Comparison of ENCODE assay signal across 16 cellular contexts in the genomic region with DNA sequence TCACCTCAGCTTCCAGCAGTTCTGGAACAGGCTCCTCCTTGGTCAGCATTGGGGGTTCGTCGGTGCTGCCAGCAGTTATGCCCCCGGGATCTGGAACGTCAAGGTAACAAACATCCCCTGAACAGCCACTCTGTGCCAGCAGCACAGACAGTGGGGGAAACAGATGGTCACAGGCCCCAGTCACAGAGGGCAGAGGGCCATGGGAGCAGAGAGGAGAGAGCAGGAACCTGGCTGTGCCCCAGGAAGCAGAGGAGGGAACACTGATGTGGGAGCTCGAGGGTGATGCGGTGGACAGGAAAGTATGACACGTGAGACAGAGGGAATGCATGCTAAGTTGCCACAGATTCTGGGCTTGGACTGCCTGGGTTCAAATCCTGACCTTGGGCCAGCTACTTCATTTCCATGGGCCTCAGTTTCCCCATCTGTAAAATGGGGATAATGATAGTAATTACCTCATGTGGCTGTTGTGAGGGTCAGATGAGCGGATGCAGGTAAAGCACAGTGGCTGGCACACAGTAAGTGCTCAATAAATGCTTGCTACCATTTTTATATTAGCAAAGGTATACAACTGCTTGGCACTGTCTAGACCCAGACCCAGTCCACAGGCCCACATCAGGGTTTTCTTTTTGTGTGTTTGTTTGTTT. TPM values are rescaled to one million over a fixed set of nuclear protein-coding genes. Genes with fewer than 3 reads are reported as not detected.
DNase-seq lines count a peak whose midpoint lies in the region; ATAC-seq and TF ChIP-seq lines count a peak whose summit lies in the region.
"Had no signal": no experiment of that assay in that cellular context is flagged by ENCODE, and none has a peak within 500 bp of the region (broad histone marks: within the 10 kb centered on the region; RNA-seq: fewer than 3 reads in every experiment).

No MANE protein-coding gene starts in this region.

- H3K4me2 ChIP-seq in osteoblast (ENCODE audit: insufficient read depth, low read length) = no peak overlapping the region
- H3K4me2 ChIP-seq: GM23338 had no signal

- H3K9me3 Mint-ChIP-seq in activated T-cell treated with anti-CD3 and anti-CD28 coated beads, Interleukin-2, amount 50 U/mL, for 24 hours = no peaks in the 10 kb centered on the region
- no peaks in the 10 kb centered on the region for H3K9me3 Mint-ChIP-seq in activated T-cell treated with anti-CD3 and anti-CD28 coated beads, Interleukin-2, amount 50 U/mL, for 4 hours
- no peaks in the 10 kb centered on the region for H3K9me3 Mint-ChIP-seq in endodermal cell
- H3K9me3 Mint-ChIP-seq: CD4-positive, CD25-positive, alpha-beta regulatory T cell; GM23338; HFFc6 had no signal

- no peak overlapping the region for H3K4me3 Mint-ChIP-seq in activated T-cell treated with anti-CD3 and anti-CD28 coated beads, Interleukin-2, amount 50 U/mL, for 24 hours
- H3K4me3 Mint-ChIP-seq in activated T-cell treated with anti-CD3 and anti-CD28 coated beads, Interleukin-2, amount 50 U/mL, for 4 hours = no peak overlapping the region
- H3K4me3 Mint-ChIP-seq in endodermal cell = no peak overlapping the region
- H3K4me3 Mint-ChIP-seq: GM23338, HFFc6 had no signal

- no peak overlapping the region for H3K27ac ChIP-seq in endodermal cell (ENCODE audit: low read depth, low read length)
- no peak overlapping the region for H3K27ac ChIP-seq in osteoblast (ENCODE audit: low read depth, low read length)
- H3K27ac ChIP-seq: HL-60 had no signal

- peaks cover 18% of the 10 kb centered on the region for H3K79me2 ChIP-seq in osteoblast (ENCODE audit: insufficient read depth, low read length)

- H3K9ac ChIP-seq in NT2/D1 (ENCODE audit: insufficient read length, low read depth) (peak overlapping the region; percentile 0), endodermal cell (ENCODE audit: extremely low read depth, low read length, poor library complexity, severe bottlenecking) (no peak overlapping the region)

- WGBS in endodermal cell (ENCODE audit: insufficient coverage in 1 of 2, insufficient read length in 1 of 2), 2 experiments = 94 to 97% methylated on average over 6 to 8 of the region's 8 CpGs

- H3K4me1 ChIP-seq in NT2/D1 (ENCODE audit: insufficient read depth, insufficient read length) (peaks cover 8% of the 10 kb centered on the region), endodermal cell (ENCODE audit: control insufficient read depth, insufficient read depth, low read length) (no peaks in the 10 kb centered on the region), osteoblast (ENCODE audit: insufficient read depth, low read length) (peaks cover 6% of the 10 kb centered on the region)

- no peaks in the 10 kb centered on the region for H4K20me1 ChIP-seq in osteoblast (ENCODE audit: insufficient read depth, low read length)

- H3K27me3 ChIP-seq in NT2/D1 (ENCODE audit: insufficient read depth, insufficient read length) (peaks cover 2% of the 10 kb centered on the region), endodermal cell (ENCODE audit: control insufficient read depth, insufficient read depth, low read length, poor library complexity, severe bottlenecking) (no peaks in the 10 kb centered on the region), osteoblast (ENCODE audit: insufficient read depth, low read length) (no peaks in the 10 kb centered on the region)

- TF ChIP-seq CTCF in endodermal cell (conservative IDR thresholded peaks at IDR 0.05) (no peak), osteoblast (IDR thresholded peaks at IDR 0.05; ENCODE audit: extremely low read depth, low read depth, low read length) (no peak)

- peaks cover 70% of the 10 kb centered on the region for H3K36me3 Mint-ChIP-seq in activated T-cell treated with anti-CD3 and anti-CD28 coated beads, Interleukin-2, amount 50 U/mL, for 24 hours (ENCODE audit: low read depth)
- H3K36me3 Mint-ChIP-seq in activated T-cell treated with anti-CD3 and anti-CD28 coated beads, Interleukin-2, amount 50 U/mL, for 4 hours (ENCODE audit: insufficient read depth) = peaks cover 14% of the 10 kb centered on the region
- H3K36me3 Mint-ChIP-seq in endodermal cell (ENCODE audit: low read depth) = peaks cover 52% of the 10 kb centered on the region

- no peak for DNase-seq in activated T-cell treated with anti-CD3 and anti-CD28 coated beads, Interleukin-2, amount 50 U/mL, for 24 hours
- no peak for DNase-seq in activated T-cell treated with anti-CD3 and anti-CD28 coated beads, Interleukin-2, amount 50 U/mL, for 4 hours
- no peak for DNase-seq in NT2/D1 (ENCODE audit: low read depth, low spot score)
- DNase-seq in endodermal cell = no peak
- DNase-seq in osteoblast (ENCODE audit: insufficient read length, low spot score, missing footprints) = peak; percentile 30
- no peak for DNase-seq in iPS-NIHi7 (ENCODE audit: extremely low spot score)
- no peak for DNase-seq in left cardiac atrium
- DNase-seq: CD4-positive, CD25-positive, alpha-beta regulatory T cell; HFFc6; KBM-7; NCI-H1092; NCI-H1694; PC-3 had no signal

- peak overlapping the region; percentile 16 for H3K27ac Mint-ChIP-seq in activated T-cell treated with anti-CD3 and anti-CD28 coated beads, Interleukin-2, amount 50 U/mL, for 24 hours
- peak overlapping the region; percentile 75 for H3K27ac Mint-ChIP-seq in endodermal cell
- H3K27ac Mint-ChIP-seq: GM23338 had no signal

- intact Hi-C loops in left cardiac atrium (cut with DNase I) = no loop called here

- H3K36me3 ChIP-seq in NT2/D1 (ENCODE audit: insufficient read depth, insufficient read length, low read length) (peaks cover 47% of the 10 kb centered on the region), endodermal cell (ENCODE audit: control insufficient read depth, insufficient read depth, low read length) (peaks cover 68% of the 10 kb centered on the region), osteoblast (ENCODE audit: insufficient read depth, low read length) (peaks cover 32% of the 10 kb centered on the region)

- peaks cover 24% of the 10 kb centered on the region for H3K4me1 Mint-ChIP-seq in activated T-cell treated with anti-CD3 and anti-CD28 coated beads, Interleukin-2, amount 50 U/mL, for 24 hours (ENCODE audit: low read depth)
- H3K4me1 Mint-ChIP-seq in activated T-cell treated with anti-CD3 and anti-CD28 coated beads, Interleukin-2, amount 50 U/mL, for 4 hours (ENCODE audit: low read depth) = peaks cover 19% of the 10 kb centered on the region
- no peaks in the 10 kb centered on the region for H3K4me1 Mint-ChIP-seq in endodermal cell

- H3K4me3 ChIP-seq in NT2/D1 (ENCODE audit: insufficient read length, low read depth) (no peak overlapping the region), endodermal cell (ENCODE audit: low read length) (no peak overlapping the region), osteoblast (ENCODE audit: insufficient read depth, low read length) (no peak overlapping the region)
- H3K4me3 ChIP-seq: GM23338 had no signal

- no peak for ATAC-seq in activated T-cell treated with anti-CD3 and anti-CD28 coated beads, Interleukin-2, amount 50 U/mL, for 4 hours
- ATAC-seq in GM19328 (IDR thresholded peaks at IDR 0.05; ENCODE audit: unreplicated experiment) (no peak), left cardiac atrium (no peak)
- ATAC-seq: GM23338, PC-3 had no signal

- no peaks in the 10 kb centered on the region for H3K27me3 Mint-ChIP-seq in activated T-cell treated with anti-CD3 and anti-CD28 coated beads, Interleukin-2, amount 50 U/mL, for 24 hours
- H3K27me3 Mint-ChIP-seq in activated T-cell treated with anti-CD3 and anti-CD28 coated beads, Interleukin-2, amount 50 U/mL, for 4 hours (ENCODE audit: low read depth) = no peaks in the 10 kb centered on the region
- H3K27me3 Mint-ChIP-seq in endodermal cell (ENCODE audit: insufficient read depth) = no peaks in the 10 kb centered on the region

- H3K9me3 ChIP-seq in NT2/D1 (ENCODE audit: insufficient read depth, low read length) (no peaks in the 10 kb centered on the region), endodermal cell (ENCODE audit: control insufficient read depth, low read length) (no peaks in the 10 kb centered on the region), osteoblast (ENCODE audit: low read depth, low read length) (no peaks in the 10 kb centered on the region)

- H2AFZ ChIP-seq in osteoblast (ENCODE audit: low read length) = no peak overlapping the region
- H2AFZ ChIP-seq: GM23338 had no signal

RNA-seq across cellular contexts. Expression of a gene that starts 4.9 kb away (rescaled TPM):
- total RNA-seq in activated T-cell treated with anti-CD3 and anti-CD28 coated beads, Interleukin-2, amount 50 U/mL, for 4 hours = 10 to 100 TPM; 22.1 to 24.8 (median 23.7) TPM
- total RNA-seq in endodermal cell (10 to 100 TPM; 64.7 to 67.6 TPM), osteoblast (33.3 and 36.2 TPM in 2 replicates), left cardiac atrium (10 to 100 TPM; 20.9 to 27.9 TPM)
- 39.4 TPM for polyA plus RNA-seq in endodermal cell (2013, experiment 1 of 2)
- 41.9 TPM for polyA plus RNA-seq in endodermal cell (2013, experiment 2 of 2)

RNA-seq across cellular contexts. Expression of a gene that starts 7.4 kb away (rescaled TPM):
- total RNA-seq in activated T-cell treated with anti-CD3 and anti-CD28 coated beads, Interleukin-2, amount 50 U/mL, for 4 hours = under 1 TPM; 0.18 to 0.33 (median 0.28) TPM
- total RNA-seq in endodermal cell = 1 to 10 TPM; 3.1 to 3.3 TPM
- 3.8 TPM for polyA plus RNA-seq in endodermal cell (2013, experiment 1 of 2)
- polyA plus RNA-seq in endodermal cell (2013, experiment 2 of 2) = 2.8 TPM
- 2.9 and 3.3 TPM in 2 replicates for total RNA-seq in osteoblast
- total RNA-seq in left cardiac atrium = 1 to 10 TPM; 6.8 to 7.3 TPM
- polyA plus RNA-seq: CD4-positive, CD25-positive, alpha-beta regulatory T cell had no signal

RNA-seq across cellular contexts. Expression of a gene that starts 34.4 kb away (rescaled TPM):
- 10 to 100 TPM; 25.8 to 31.3 (median 30.8) TPM for total RNA-seq in activated T-cell treated with anti-CD3 and anti-CD28 coated beads, Interleukin-2, amount 50 U/mL, for 4 hours
- total RNA-seq in endodermal cell (10 to 100 TPM; 74.0 to 84.3 TPM), osteoblast (12.7 and 14.5 TPM in 2 replicates), left cardiac atrium (10 to 100 TPM in 1 of 2 donors, 1 to 10 TPM in 1; 6.4 to 10.1 TPM)
- 49.4 TPM for polyA plus RNA-seq in endodermal cell (2013, experiment 1 of 2)
- polyA plus RNA-seq in endodermal cell (2013, experiment 2 of 2) = 46.5 TPM

RNA-seq across cellular contexts. Expression of a gene that starts 59.9 kb away (rescaled TPM):
- 1 to 10 TPM; 1.5 to 3.3 (median 2.8) TPM for total RNA-seq in activated T-cell treated with anti-CD3 and anti-CD28 coated beads, Interleukin-2, amount 50 U/mL, for 4 hours
- 10 to 100 TPM; 16.9 to 17.7 TPM for total RNA-seq in endodermal cell
- polyA plus RNA-seq in endodermal cell (2013, experiment 1 of 2) = 9.2 TPM
- 10.4 TPM for polyA plus RNA-seq in endodermal cell (2013, experiment 2 of 2)
- 63.3 and 66.0 TPM in 2 replicates for total RNA-seq in osteoblast
- total RNA-seq in left cardiac atrium = 10 to 100 TPM in 1 of 2 donors, 1 to 10 TPM in 1; 8.8 to 14.2 TPM
